ENCODE assay signal across 8 cellular contexts in the genomic region with DNA sequence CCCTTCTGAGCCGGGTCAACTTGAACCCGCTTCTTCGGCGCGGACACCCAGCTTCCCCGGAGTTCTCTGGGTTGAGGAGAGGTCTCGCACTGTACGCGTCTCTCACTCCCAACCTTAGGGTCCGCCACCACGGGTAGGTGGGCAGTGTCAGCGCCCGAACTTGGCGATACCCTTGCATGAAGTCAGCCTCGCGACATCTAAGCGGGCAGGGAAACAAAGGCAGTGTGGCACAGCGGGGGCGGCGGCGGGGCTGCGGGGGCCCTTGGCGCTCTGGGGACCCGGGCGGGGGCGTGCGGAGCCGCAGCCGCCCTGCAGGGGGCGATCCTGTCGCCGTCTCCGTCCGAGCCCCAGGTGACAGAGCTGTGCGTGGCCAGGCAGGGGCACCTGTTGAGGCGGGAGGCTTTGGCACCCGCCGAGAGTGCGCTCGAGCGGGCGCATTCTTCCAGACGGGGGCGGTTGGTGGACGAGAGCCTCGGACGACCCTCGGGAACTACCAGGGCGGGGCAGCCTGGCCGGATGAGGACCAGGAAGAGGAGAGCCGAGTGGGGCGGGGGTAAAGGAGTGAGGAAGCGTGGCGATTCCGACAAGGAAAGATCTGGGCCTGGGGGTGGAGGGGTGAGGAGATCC. TPM values are rescaled to one million over a fixed set of nuclear protein-coding genes. Genes with fewer than 3 reads are reported as not detected.
DNase-seq lines count a peak whose midpoint lies in the region; ATAC-seq and TF ChIP-seq lines count a peak whose summit lies in the region.

No MANE protein-coding gene starts in this region.

- DNase-seq in AG04449 (ENCODE audit: low read depth, low spot score) (no peak), GM19238 (ENCODE audit: insufficient read length, low spot score) (peak; percentile 79), chondrocyte (ENCODE audit: low spot score) (no peak), lower leg skin (ENCODE audit: low spot score in 2 of 2) (peak in 1 of 2 donors; percentile 88), DMS153 (lab: John Stamatoyannopoulos, UW) (no peak)

- CTCF ChIA-PET in AG04449 (lab: Yijun Ruan, JAX) = interaction anchor here (1.0 to 1.7 kb wide), 6 partner anchors 8 to 122 kb away, joined by 3 to 4 read pairs (median 3); no protein-coding TSS in a partner anchor

- no peaks in the 10 kb centered on the region for H3K9me3 Mint-ChIP-seq in chondrocyte (ENCODE audit: low read depth)
- H3K9me3 Mint-ChIP-seq in stimulated activated memory B cell treated with anti-CD40 and anti-IgM and Interleukin-4, amounts not matched to agents 10 μg/mL and 1 μg/mL and 100 μg/mL, for 72 hours = no peaks in the 10 kb centered on the region

- TF ChIP-seq POLR2A in lower leg skin (IDR thresholded peaks at IDR 0.05) = no peak

- POLR2A ChIA-PET in AG04449 (lab: Yijun Ruan, JAX) = no interaction called here

- H3K27me3 ChIP-seq in SU-DHL-6 (ENCODE audit: low read length) = no peaks in the 10 kb centered on the region

- H3K27me3 Mint-ChIP-seq in chondrocyte (ENCODE audit: low read depth) = no peaks in the 10 kb centered on the region
- H3K27me3 Mint-ChIP-seq in stimulated activated memory B cell treated with anti-CD40 and anti-IgM and Interleukin-4, amounts not matched to agents 10 μg/mL and 1 μg/mL and 100 μg/mL, for 72 hours = peaks cover 68% of the 10 kb centered on the region

- WGBS in lower leg skin, 2 donors = 1% methylated on average over 14 to 50 of the region's 55 CpGs

- ATAC-seq in stimulated activated memory B cell treated with anti-CD40 and anti-IgM and Interleukin-4, amounts not matched to agents 10 μg/mL and 1 μg/mL and 100 μg/mL, for 72 hours = peak; percentile 72
- ATAC-seq in GM18519 (IDR thresholded peaks at IDR 0.05; ENCODE audit: low FRiP score, unreplicated experiment) = no peak

- H2AFZ ChIP-seq in SU-DHL-6 (ENCODE audit: low read depth, low read length, severe bottlenecking) = no peak overlapping the region

- H3K27ac ChIP-seq in SU-DHL-6 (ENCODE audit: low read depth, low read length) = no peak overlapping the region

- H4K20me1 ChIP-seq in SU-DHL-6 (ENCODE audit: low read depth, low read length) = no peaks in the 10 kb centered on the region

- H3K9me2 ChIP-seq in SU-DHL-6 (replicated peaks; ENCODE audit: insufficient read depth, low read length) = no peaks in the 10 kb centered on the region

- TF ChIP-seq CTCF in AG04449 (IDR thresholded peaks at IDR 0.05; ENCODE audit: insufficient read depth, low read length, missing control alignments) (peak; percentile 50), SU-DHL-6 (IDR thresholded peaks at IDR 0.05; ENCODE audit: insufficient read depth, low read length, poor library complexity, severe bottlenecking) (peak; percentile 44), chondrocyte (IDR thresholded peaks at IDR 0.05) (peak; percentile 92), lower leg skin (IDR thresholded peaks at IDR 0.05) (no peak)

- H3K4me1 Mint-ChIP-seq in chondrocyte (ENCODE audit: low read depth) = peaks cover 42% of the 10 kb centered on the region
- peaks cover 14% of the 10 kb centered on the region for H3K4me1 Mint-ChIP-seq in stimulated activated memory B cell treated with anti-CD40 and anti-IgM and Interleukin-4, amounts not matched to agents 10 μg/mL and 1 μg/mL and 100 μg/mL, for 72 hours

- H3K27ac Mint-ChIP-seq in chondrocyte (ENCODE audit: unreplicated experiment) = peak overlapping the region; percentile 87
- H3K27ac Mint-ChIP-seq in stimulated activated memory B cell treated with anti-CD40 and anti-IgM and Interleukin-4, amounts not matched to agents 10 μg/mL and 1 μg/mL and 100 μg/mL, for 72 hours = no peak overlapping the region

- no peaks in the 10 kb centered on the region for H3K9me3 ChIP-seq in SU-DHL-6 (ENCODE audit: insufficient read depth, low read length)

- no peaks in the 10 kb centered on the region for H3K79me2 ChIP-seq in SU-DHL-6 (ENCODE audit: insufficient read depth, low read length)

- no peaks in the 10 kb centered on the region for H3F3A ChIP-seq in SU-DHL-6 (ENCODE audit: insufficient read depth)

- H3K9ac ChIP-seq in SU-DHL-6 (ENCODE audit: low read length) = no peak overlapping the region; the same call in 1 of the 2 replicates

- H3K4me3 Mint-ChIP-seq in chondrocyte (ENCODE audit: unreplicated experiment) = peak overlapping the region; percentile 79
- H3K4me3 Mint-ChIP-seq in stimulated activated memory B cell treated with anti-CD40 and anti-IgM and Interleukin-4, amounts not matched to agents 10 μg/mL and 1 μg/mL and 100 μg/mL, for 72 hours = peak overlapping the region; percentile 82

- peak overlapping the region; percentile 45 for H3K4me2 ChIP-seq in SU-DHL-6 (ENCODE audit: low read depth, low read length, poor library complexity, severe bottlenecking)

- no peaks in the 10 kb centered on the region for H3K36me3 ChIP-seq in SU-DHL-6 (ENCODE audit: low read length)

- H3K36me3 Mint-ChIP-seq in chondrocyte (ENCODE audit: low read depth) = no peaks in the 10 kb centered on the region
- H3K36me3 Mint-ChIP-seq in stimulated activated memory B cell treated with anti-CD40 and anti-IgM and Interleukin-4, amounts not matched to agents 10 μg/mL and 1 μg/mL and 100 μg/mL, for 72 hours = no peaks in the 10 kb centered on the region

- intact Hi-C loops in lower leg skin (cut with DNase I; ENCODE audit: low total_unique reads) = no loop called here

- H3K4me3 ChIP-seq in AG04449 (ENCODE audit: low read depth, low read length) = peak overlapping the region; percentile 63
- peak overlapping the region; percentile 16 for H3K4me3 ChIP-seq in SU-DHL-6 (ENCODE audit: insufficient read depth, low read length, poor library complexity, severe bottlenecking)
- peak overlapping the region; percentile 36 for H3K4me3 ChIP-seq in lower leg skin (ENCODE audit: low read depth, poor library complexity, severe bottlenecking)

RNA-seq across cellular contexts. Expression of a gene that starts 1.1 kb away (rescaled TPM):
- total RNA-seq in chondrocyte = 28.1 to 36.7 TPM (median 34.4 TPM) in 3 replicates
- total RNA-seq in lower leg skin = 1 to 10 TPM in 2 of 4 donors, under 1 TPM in 2; 0.72 to 8.2 (median 2.9) TPM

Comparison
In these comparisons a context has a peak if more than half of its experiments do, and no peak if none do; other contexts are left out.
1. CTCF ChIP-seq: peak in AG04449 (single experiment), SU-DHL-6 (single experiment) and chondrocyte (single experiment); none in lower leg skin (0 of 3).
2. Peak in every context shown above with its lines, with median percentiles within 50 percentile points of each other: H3K4me3 ChIP-seq.